23 cellular contexts compared by ENCODE assay signal in genomic region chr6:75850026-75850385, GRCh38.
DNase-seq lines count a peak whose midpoint lies in the region; ATAC-seq and TF ChIP-seq lines count a peak whose summit lies in the region.
"Had no signal": no experiment of that assay in that cellular context is flagged by ENCODE, and none has a peak within 500 bp of the region (broad histone marks: within the 10 kb centered on the region; RNA-seq: fewer than 3 reads in every experiment).

No MANE protein-coding gene starts in this region.

- no peak for TF ChIP-seq EP300 in gastroesophageal sphincter (IDR thresholded peaks at IDR 0.05)

- H3K36me3 ChIP-seq in gastroesophageal sphincter = no peaks in the 10 kb centered on the region
- H3K36me3 ChIP-seq: BLaER1 treated with 17β-estradiol and CSF1 and Interleukin-3, amounts not matched to agents 10 nM and 100 nM; right lobe of liver; transverse colon had no signal

- H3K4me3 Mint-ChIP-seq in HFFc6 = peak overlapping the region; percentile 51
- peak overlapping the region; percentile 33 for H3K4me3 Mint-ChIP-seq in mesothelial cell of epicardium
- no peak overlapping the region for H3K4me3 Mint-ChIP-seq in activated naive CD4-positive, alpha-beta T cell treated with anti-CD3 and anti-CD28 coated beads, Interleukin-2, amount 10 ng/mL, durations not matched to agents 7 days and 5 days
- H3K4me3 Mint-ChIP-seq: activated CD8-positive, alpha-beta memory T cell treated with anti-CD3 and anti-CD28 coated beads, Interleukin-2, amount 10 ng/mL, durations not matched to agents 7 days and 5 days; activated naive CD8-positive, alpha-beta T cell treated with anti-CD3 and anti-CD28 coated beads, Interleukin-2, amount 10 ng/mL, durations not matched to agents 7 days and 5 days; dendritic cell treated with granulocyte-macrophage colony-stimulating factor and Interleukin-4, amounts not matched to agents 40 ng/mL and 50 ng/mL, for 4 days had no signal

- no peaks in the 10 kb centered on the region for H3K27me3 ChIP-seq in gastroesophageal sphincter
- H3K27me3 ChIP-seq: BLaER1 treated with 17β-estradiol and CSF1 and Interleukin-3, amounts not matched to agents 10 nM and 100 nM; right lobe of liver; transverse colon had no signal

- H3K4me3 ChIP-seq in gastroesophageal sphincter = no peak overlapping the region
- H3K4me3 ChIP-seq: BLaER1 treated with 17β-estradiol and CSF1 and Interleukin-3, amounts not matched to agents 10 nM and 100 nM; right lobe of liver; transverse colon had no signal

- H3K4me1 ChIP-seq in gastroesophageal sphincter = no peaks in the 10 kb centered on the region
- H3K4me1 ChIP-seq: right lobe of liver had no signal

- H3K36me3 Mint-ChIP-seq in HFFc6 (ENCODE audit: low read depth) = no peaks in the 10 kb centered on the region
- peaks cover 5% of the 10 kb centered on the region for H3K36me3 Mint-ChIP-seq in mesothelial cell of epicardium
- no peaks in the 10 kb centered on the region for H3K36me3 Mint-ChIP-seq in activated naive CD4-positive, alpha-beta T cell treated with anti-CD3 and anti-CD28 coated beads, Interleukin-2, amount 10 ng/mL, durations not matched to agents 7 days and 5 days
- H3K36me3 Mint-ChIP-seq: activated CD8-positive, alpha-beta memory T cell treated with anti-CD3 and anti-CD28 coated beads, Interleukin-2, amount 10 ng/mL, durations not matched to agents 7 days and 5 days; activated naive CD8-positive, alpha-beta T cell treated with anti-CD3 and anti-CD28 coated beads, Interleukin-2, amount 10 ng/mL, durations not matched to agents 7 days and 5 days had no signal

- TF ChIP-seq CTCF in 22Rv1 (IDR thresholded peaks at IDR 0.05) = no peak
- TF ChIP-seq CTCF in HFFc6 (IDR thresholded peaks at IDR 0.05) = no peak
- no peak for TF ChIP-seq CTCF in mesothelial cell of epicardium (IDR thresholded peaks at IDR 0.05; ENCODE audit: unreplicated experiment)
- no peak for TF ChIP-seq CTCF in gastroesophageal sphincter (IDR thresholded peaks at IDR 0.05)

- H3K27me3 Mint-ChIP-seq in HFFc6 (ENCODE audit: insufficient read depth) (no peaks in the 10 kb centered on the region), mesothelial cell of epicardium (ENCODE audit: low read depth) (no peaks in the 10 kb centered on the region)
- H3K27me3 Mint-ChIP-seq in activated naive CD4-positive, alpha-beta T cell treated with anti-CD3 and anti-CD28 coated beads, Interleukin-2, amount 10 ng/mL, durations not matched to agents 7 days and 5 days = no peaks in the 10 kb centered on the region
- H3K27me3 Mint-ChIP-seq: activated CD8-positive, alpha-beta memory T cell treated with anti-CD3 and anti-CD28 coated beads, Interleukin-2, amount 10 ng/mL, durations not matched to agents 7 days and 5 days; dendritic cell treated with granulocyte-macrophage colony-stimulating factor and Interleukin-4, amounts not matched to agents 40 ng/mL and 50 ng/mL, for 4 days had no signal

- ATAC-seq in gastroesophageal sphincter = no peak
- ATAC-seq: activated CD8-positive, alpha-beta memory T cell treated with anti-CD3 and anti-CD28 coated beads, Interleukin-2, amount 10 ng/mL, durations not matched to agents 7 days and 5 days; left ventricle myocardium superior; right lobe of liver had no signal

- H3K9me3 ChIP-seq in gastroesophageal sphincter = no peaks in the 10 kb centered on the region
- H3K9me3 ChIP-seq: BLaER1 treated with 17β-estradiol and CSF1 and Interleukin-3, amounts not matched to agents 10 nM and 100 nM; right lobe of liver; transverse colon had no signal

- peak overlapping the region; percentile 93 for H3K27ac ChIP-seq in 22Rv1
- H3K27ac ChIP-seq in gastroesophageal sphincter = no peak overlapping the region
- H3K27ac ChIP-seq: BLaER1 treated with 17β-estradiol and CSF1 and Interleukin-3, amounts not matched to agents 10 nM and 100 nM; RWPE1 had no signal

- DNase-seq in HFFc6 (peak; percentile 10), dermis blood vessel endothelial cell (peak; percentile 45), mesothelial cell of epicardium (ENCODE audit: low spot score in 2 of 2, unreplicated experiment in 2 of 2) (no peak), NCI-H2029 treated with DMSO at 0.1 percent for 48 hours (lab: John Stamatoyannopoulos, UW) (no peak), NCI-H1105 (lab: John Stamatoyannopoulos, UW) (no peak)
- no peak for DNase-seq in activated naive CD4-positive, alpha-beta T cell treated with anti-CD3 and anti-CD28 coated beads, Interleukin-2, amount 10 ng/mL, durations not matched to agents 7 days and 5 days
- DNase-seq: activated CD4-positive, alpha-beta T cell treated with anti-CD3 and anti-CD28 coated beads for 4 hours; activated CD8-positive, alpha-beta memory T cell treated with anti-CD3 and anti-CD28 coated beads, Interleukin-2, amount 10 ng/mL, durations not matched to agents 7 days and 5 days; activated naive CD8-positive, alpha-beta T cell treated with anti-CD3 and anti-CD28 coated beads, Interleukin-2, amount 10 ng/mL, durations not matched to agents 7 days and 5 days; DMS153; glutamatergic neuron; left ventricle myocardium superior; MV-4-11; NCI-H2029; NK-92 treated with Interleukin-12 subunit alpha and Interleukin-12 subunit beta, amount 100 ng/mL, for 24 hours; right lobe of liver; stimulated activated naive CD4-positive, alpha-beta T cell; transverse colon had no signal

- H3K4me1 Mint-ChIP-seq in HFFc6 (ENCODE audit: low read depth) (peaks cover 35% of the 10 kb centered on the region), mesothelial cell of epicardium (peaks cover 21% of the 10 kb centered on the region)
- no peaks in the 10 kb centered on the region for H3K4me1 Mint-ChIP-seq in activated naive CD4-positive, alpha-beta T cell treated with anti-CD3 and anti-CD28 coated beads, Interleukin-2, amount 10 ng/mL, durations not matched to agents 7 days and 5 days
- H3K4me1 Mint-ChIP-seq: activated CD8-positive, alpha-beta memory T cell treated with anti-CD3 and anti-CD28 coated beads, Interleukin-2, amount 10 ng/mL, durations not matched to agents 7 days and 5 days; activated naive CD8-positive, alpha-beta T cell treated with anti-CD3 and anti-CD28 coated beads, Interleukin-2, amount 10 ng/mL, durations not matched to agents 7 days and 5 days had no signal

- no peaks in the 10 kb centered on the region for H3K9me3 Mint-ChIP-seq in HFFc6
- no peaks in the 10 kb centered on the region for H3K9me3 Mint-ChIP-seq in mesothelial cell of epicardium
- H3K9me3 Mint-ChIP-seq in activated naive CD4-positive, alpha-beta T cell treated with anti-CD3 and anti-CD28 coated beads, Interleukin-2, amount 10 ng/mL, durations not matched to agents 7 days and 5 days = no peaks in the 10 kb centered on the region
- H3K9me3 Mint-ChIP-seq: activated naive CD8-positive, alpha-beta T cell treated with anti-CD3 and anti-CD28 coated beads, Interleukin-2, amount 10 ng/mL, durations not matched to agents 7 days and 5 days; dendritic cell treated with granulocyte-macrophage colony-stimulating factor and Interleukin-4, amounts not matched to agents 40 ng/mL and 50 ng/mL, for 4 days had no signal

- no peak for TF ChIP-seq POLR2A in gastroesophageal sphincter (IDR thresholded peaks at IDR 0.05)

- CTCF ChIA-PET in activated naive CD4-positive, alpha-beta T cell treated with anti-CD3 and anti-CD28 coated beads, Interleukin-2, amount 10 ng/mL, durations not matched to agents 7 days and 5 days (lab: Charles Lee) = no interaction called here

- WGBS in gastroesophageal sphincter (ENCODE audit: low coverage in 1 of 2), 2 donors = 49 to 100% methylated on average over 1 to 3 of the region's 3 CpGs

- peak overlapping the region; percentile 44 for H3K27ac Mint-ChIP-seq in HFFc6
- peak overlapping the region; percentile 88 for H3K27ac Mint-ChIP-seq in mesothelial cell of epicardium
- no peak overlapping the region for H3K27ac Mint-ChIP-seq in activated naive CD4-positive, alpha-beta T cell treated with anti-CD3 and anti-CD28 coated beads, Interleukin-2, amount 10 ng/mL, durations not matched to agents 7 days and 5 days
- H3K27ac Mint-ChIP-seq: activated CD8-positive, alpha-beta memory T cell treated with anti-CD3 and anti-CD28 coated beads, Interleukin-2, amount 10 ng/mL, durations not matched to agents 7 days and 5 days; activated naive CD8-positive, alpha-beta T cell treated with anti-CD3 and anti-CD28 coated beads, Interleukin-2, amount 10 ng/mL, durations not matched to agents 7 days and 5 days; dendritic cell treated with granulocyte-macrophage colony-stimulating factor and Interleukin-4, amounts not matched to agents 40 ng/mL and 50 ng/mL, for 4 days had no signal

Comparison
In these comparisons a context has a peak if more than half of its experiments do, and no peak if none do; other contexts are left out.
1. DNase-seq: peak in HFFc6 (single experiment) and dermis blood vessel endothelial cell (single experiment); none in mesothelial cell of epicardium (0 of 2), NCI-H2029 treated with DMSO at 0.1 percent for 48 hours (single experiment), activated naive CD4-positive, alpha-beta T cell treated with anti-CD3 and anti-CD28 coated beads, Interleukin-2, amount 10 ng/mL, durations not matched to agents 7 days and 5 days (single experiment) and NCI-H1105 (single experiment).